In genomic region chr13:48631441-48631840, GRCh38 we compare ENCODE assay signal across 19 cellular contexts.
"Had no signal": no experiment of that assay in that cellular context is flagged by ENCODE, and none has a peak within 500 bp of the region (broad histone marks: within the 10 kb centered on the region; RNA-seq: fewer than 3 reads in every experiment).

No MANE protein-coding gene starts in this region.

- ATAC-seq: activated T-cell treated with anti-CD3 and anti-CD28 coated beads, Interleukin-2, amount 50 U/mL, for 72 hours; naive thymus-derived CD8-positive, alpha-beta T cell; T-cell had no signal

- FAIRE-seq: frontal cortex had no signal

- H3K4me1 ChIP-seq: prostate gland, upper lobe of left lung had no signal

- H3K27me3 ChIP-seq: sigmoid colon, upper lobe of left lung had no signal

- H3K4me3 Mint-ChIP-seq: activated CD4-positive, alpha-beta memory T cell treated with anti-CD3 and anti-CD28 coated beads, Interleukin-2, amount 10 ng/mL, durations not matched to agents 7 days and 5 days; activated naive CD8-positive, alpha-beta T cell treated with anti-CD3 and anti-CD28 coated beads for 36 hours; activated T-cell treated with anti-CD3 and anti-CD28 coated beads, Interleukin-2, amount 50 U/mL, for 72 hours; naive thymus-derived CD8-positive, alpha-beta T cell; T-cell had no signal

- H3K27ac Mint-ChIP-seq: activated CD4-positive, alpha-beta memory T cell treated with anti-CD3 and anti-CD28 coated beads, Interleukin-2, amount 10 ng/mL, durations not matched to agents 7 days and 5 days; activated naive CD8-positive, alpha-beta T cell treated with anti-CD3 and anti-CD28 coated beads for 36 hours; activated T-cell treated with anti-CD3 and anti-CD28 coated beads, Interleukin-2, amount 50 U/mL, for 72 hours; naive thymus-derived CD8-positive, alpha-beta T cell; T-cell had no signal

- H3K27me3 Mint-ChIP-seq: activated CD4-positive, alpha-beta memory T cell treated with anti-CD3 and anti-CD28 coated beads, Interleukin-2, amount 10 ng/mL, durations not matched to agents 7 days and 5 days; activated naive CD8-positive, alpha-beta T cell treated with anti-CD3 and anti-CD28 coated beads for 36 hours; T-cell had no signal

- DNase-seq: activated CD4-positive, alpha-beta memory T cell treated with anti-CD3 and anti-CD28 coated beads, Interleukin-2, amount 10 ng/mL, durations not matched to agents 7 days and 5 days; activated gamma-delta T cell treated with Interleukin-2 at 50 U/mL for 16 hours; activated naive CD8-positive, alpha-beta T cell treated with anti-CD3 and anti-CD28 coated beads for 36 hours; activated T-cell treated with anti-CD3 and anti-CD28 coated beads, Interleukin-2, amount 50 U/mL, for 72 hours; aorta; cortex of kidney; effector CD8-positive, alpha-beta T cell; erythroblast; naive thymus-derived CD8-positive, alpha-beta T cell; occipital lobe; sigmoid colon; stimulated activated CD4-positive, alpha-beta T cell treated with anti-CD3 and anti-CD28 coated beads, Interleukin-2, amount 100 ng/mL, for 48 hours; stimulated activated naive CD4-positive, alpha-beta T cell treated with Interleukin-2 at 50 U/mL for 16 hours; T-cell; T1000; upper lobe of left lung had no signal

- H3K4me1 Mint-ChIP-seq: activated naive CD8-positive, alpha-beta T cell treated with anti-CD3 and anti-CD28 coated beads for 36 hours had no signal

- H3K36me3 Mint-ChIP-seq: T-cell had no signal

- H3K27ac ChIP-seq: prostate gland, SK-N-MC, upper lobe of left lung had no signal

- H3K36me3 ChIP-seq: prostate gland, sigmoid colon, upper lobe of left lung had no signal

- H3K4me3 ChIP-seq: prostate gland, sigmoid colon, SK-N-MC, upper lobe of left lung had no signal

- H3K9me3 ChIP-seq: prostate gland had no signal
